ENCODE assay signal across 1 cellular context in genomic region chr1:204400893-204401510, GRCh38.
TF ChIP-seq lines count a peak whose summit lies in the region.

No MANE protein-coding gene starts in this region.

TF ChIP-seq in K562, 482 proteins besides CTCF, POLR2A, EP300 and RAD21 (continued from another document and continues in another):
- TF ChIP-seq CTBP1 (IDR thresholded peaks at IDR 0.05; ENCODE audit: borderline replicate concordance) (peak; percentile 90), ARNT (IDR thresholded peaks at IDR 0.05) (no peak; a peak in 2 of 4 replicates), RCOR1 (IDR thresholded peaks at IDR 0.05; ENCODE audit: borderline replicate concordance in 1 of 2, low read depth in 2 of 2, low read length in 2 of 2) (peak in 1 of 2 experiments; percentile 97; a peak in 2 of 4 replicates), ZNF174 (CRISPR knock-in tag; IDR thresholded peaks at IDR 0.05) (no peak), RBM39 (optimal IDR thresholded peaks at IDR 0.05; ENCODE audit: low read depth, low read length) (no peak), UBTF (IDR thresholded peaks at IDR 0.05; ENCODE audit: borderline replicate concordance in 1 of 2, low read depth in 2 of 2, low read length in 2 of 2) (no peak), NFRKB (IDR thresholded peaks at IDR 0.05; ENCODE audit: low read depth) (no peak), CEBPG (CRISPR knock-in tag; IDR thresholded peaks at IDR 0.05) (peak; percentile 93), CEBPG (tag; conservative IDR thresholded peaks at IDR 0.05 in 1 of 2, IDR thresholded peaks at IDR 0.05 in 1 of 2) (peak in 1 of 2 experiments; percentile 92; a peak in 3 of 4 replicates), TRIM28 (IDR thresholded peaks at IDR 0.05) (no peak), FOXO4 (CRISPR knock-in tag; IDR thresholded peaks at IDR 0.05) (no peak), IRF2 (CRISPR knock-in tag; IDR thresholded peaks at IDR 0.05) (no peak), PHTF2 (CRISPR knock-in tag; IDR thresholded peaks at IDR 0.05) (no peak), GTF2E2 (tag; IDR thresholded peaks at IDR 0.05) (no peak), RNF2 (IDR thresholded peaks at IDR 0.05) (peak; percentile 75; the same call in 1 of the 2 replicates), CBX8 (IDR thresholded peaks at IDR 0.05; ENCODE audit: borderline replicate concordance, extremely low read depth, low read depth, low read length, poor library complexity, severe bottlenecking) (no peak), RREB1 (CRISPR knock-in tag; IDR thresholded peaks at IDR 0.05) (no peak), ERF (CRISPR knock-in tag; IDR thresholded peaks at IDR 0.05) (no peak), TRIM24 (IDR thresholded peaks at IDR 0.05) (peak; percentile 65 to 81; a peak in 2 of 4 replicates), SOX6 (IDR thresholded peaks at IDR 0.05) (peak; percentile 70), MCM3 (IDR thresholded peaks at IDR 0.05) (no peak), DPF2 (IDR thresholded peaks at IDR 0.05) (peak; percentile 86), YY1 (IDR thresholded peaks at IDR 0.05; ENCODE audit: borderline replicate concordance in 1 of 3, control insufficient read depth in 1 of 3, extremely low read depth in 1 of 3, insufficient read depth in 3 of 3, insufficient read length in 1 of 3, insufficient replicate concordance in 2 of 3, low read depth in 1 of 3, low read length in 2 of 3) (no peak), RAD51 (IDR thresholded peaks at IDR 0.05; ENCODE audit: borderline replicate concordance, low read depth) (no peak), HES1 (IDR thresholded peaks at IDR 0.05; ENCODE audit: low read depth) (peak; percentile 96), TAF15 (IDR thresholded peaks at IDR 0.05; ENCODE audit: low read depth, low read length) (no peak), ZEB2 (IDR thresholded peaks at IDR 0.05) (peak; percentile 47; the same call in 1 of the 2 replicates), SAP30 (IDR thresholded peaks at IDR 0.05; ENCODE audit: borderline replicate concordance, insufficient read depth, low read depth, low read length, poor library complexity, severe bottlenecking) (no peak), KDM1A (IDR thresholded peaks at IDR 0.05) (0 out of 4 replicates have a peak, but pooled peaks of 1 of the 2 experiments have one; percentile 30), MECOM (CRISPR knock-in tag; IDR thresholded peaks at IDR 0.05) (0 out of 2 replicates have a peak, but pooled peaks have one; percentile 25), CEBPB (tag; IDR thresholded peaks at IDR 0.05) (peak; percentile 55; the same call in 1 of the 2 replicates), THRA (IDR thresholded peaks at IDR 0.05) (no peak), ZNF584 (CRISPR knock-in tag; IDR thresholded peaks at IDR 0.05; ENCODE audit: low read depth) (peak; percentile 76; the same call in 1 of the 2 replicates), ZNF318 (IDR thresholded peaks at IDR 0.05; ENCODE audit: borderline replicate concordance in 1 of 2, low read depth in 1 of 2) (0 out of 4 replicates have a peak, but pooled peaks of 1 of the 2 experiments have one; percentile 65), VEZF1 (CRISPR knock-in tag; IDR thresholded peaks at IDR 0.05) (no peak), TAL1 (IDR thresholded peaks at IDR 0.05) (peak; percentile 80), HMBOX1 (IDR thresholded peaks at IDR 0.05) (peak; percentile 100)
